ENCODE assay signal across 19 cellular contexts in genomic region chr13:29947839-29948238, GRCh38.
A peak's percentile ranks its signal among the peaks of the same experiment; 100 is the strongest.
DNase-seq lines count a peak whose midpoint lies in the region; FAIRE-seq and TF ChIP-seq lines count a peak whose summit lies in the region.
"Had no signal": no experiment of that assay in that cellular context is flagged by ENCODE, and none has a peak within 500 bp of the region (broad histone marks: within the 10 kb centered on the region; RNA-seq: fewer than 3 reads in every experiment).

No MANE protein-coding gene starts in this region.

- no peaks in the 10 kb centered on the region for H3K27me3 ChIP-seq in astrocyte (ENCODE audit: insufficient read depth, low read length)
- peaks cover 11 to 22% of the 10 kb centered on the region in 2 experiments for H3K27me3 ChIP-seq in mesenchymal stem cell (ENCODE audit: control insufficient read depth in 1 of 2, insufficient read depth in 1 of 2, low read length in 2 of 2)
- H3K27me3 ChIP-seq: BLaER1 treated with 17β-estradiol and CSF1 and Interleukin-3, amounts not matched to agents 10 nM and 100 nM had no signal

- H3K9me3 ChIP-seq in astrocyte (ENCODE audit: insufficient read depth, low read depth, low read length) (no peaks in the 10 kb centered on the region), mesenchymal stem cell (ENCODE audit: control insufficient read depth, low read length) (no peaks in the 10 kb centered on the region)

- H3K4me1 ChIP-seq in astrocyte (ENCODE audit: insufficient read depth, low read length), result no peaks in the 10 kb centered on the region
- H3K4me1 ChIP-seq in mesenchymal stem cell (ENCODE audit: control insufficient read depth, insufficient read depth, low read depth, low read length), result no peaks in the 10 kb centered on the region

- no peak overlapping the region for H3K4ac ChIP-seq in mesenchymal stem cell (ENCODE audit: low read depth in 1 of 2, low read length in 2 of 2)

- no peak overlapping the region for H3K23ac ChIP-seq in mesenchymal stem cell (ENCODE audit: low read length in 2 of 2)

- H2AFZ ChIP-seq in astrocyte (ENCODE audit: low read depth, low read length), result no peak overlapping the region
- no peak overlapping the region for H2AFZ ChIP-seq in mesenchymal stem cell (ENCODE audit: low read depth, low read length)

- H3K4me3 Mint-ChIP-seq in astrocyte (ENCODE audit: unreplicated experiment) (no peak overlapping the region), type B pancreatic cell (no peak overlapping the region)
- no peak overlapping the region for H3K4me3 Mint-ChIP-seq in activated naive CD4-positive, alpha-beta T cell treated with anti-CD3 and anti-CD28 coated beads, Interleukin-2, amount 10 ng/mL, durations not matched to agents 7 days and 5 days
- H3K4me3 Mint-ChIP-seq: B cell, H9, IgD-negative memory B cell had no signal

- CTCF ChIA-PET in activated naive CD4-positive, alpha-beta T cell treated with anti-CD3 and anti-CD28 coated beads, Interleukin-2, amount 10 ng/mL, durations not matched to agents 7 days and 5 days (lab: Charles Lee), result no interaction called here

- H3K14ac ChIP-seq in mesenchymal stem cell (ENCODE audit: low read length in 2 of 2), result no peak overlapping the region

- H3K4me1 Mint-ChIP-seq in astrocyte (ENCODE audit: low read depth, unreplicated experiment) (peaks cover 7% of the 10 kb centered on the region), type B pancreatic cell (ENCODE audit: unreplicated experiment) (peaks cover 10% of the 10 kb centered on the region)
- peaks cover 15% of the 10 kb centered on the region for H3K4me1 Mint-ChIP-seq in activated naive CD4-positive, alpha-beta T cell treated with anti-CD3 and anti-CD28 coated beads, Interleukin-2, amount 10 ng/mL, durations not matched to agents 7 days and 5 days
- H3K4me1 Mint-ChIP-seq: B cell, IgD-negative memory B cell had no signal

- TF ChIP-seq CTCF in astrocyte (IDR thresholded peaks at IDR 0.05; ENCODE audit: insufficient read depth, low read depth, low read length) (no peak), type B pancreatic cell (conservative IDR thresholded peaks at IDR 0.05) (no peak), GM20000 (IDR thresholded peaks at IDR 0.05; ENCODE audit: extremely low read depth, missing control alignments) (no peak)

- H2BK12ac ChIP-seq in mesenchymal stem cell (ENCODE audit: low read length in 2 of 2), result peak overlapping the region in 1 of 2 experiments; percentile 31

- H3K79me2 ChIP-seq in astrocyte (ENCODE audit: insufficient read depth, low read length), result no peaks in the 10 kb centered on the region

- H3K18ac ChIP-seq in mesenchymal stem cell (ENCODE audit: low read depth in 1 of 2, low read length in 2 of 2), result peak overlapping the region in 1 of 2 experiments; percentile 48

- H3K9ac ChIP-seq in astrocyte (ENCODE audit: low read length) (no peak overlapping the region), mesenchymal stem cell (ENCODE audit: low read length) (no peak overlapping the region)
- H3K9ac ChIP-seq: BLaER1 treated with 17β-estradiol and CSF1 and Interleukin-3, amounts not matched to agents 10 nM and 100 nM had no signal

- H3K27ac ChIP-seq in astrocyte (ENCODE audit: low read depth, low read length) (no peak overlapping the region), mesenchymal stem cell (ENCODE audit: low read length, poor library complexity, severe bottlenecking) (no peak overlapping the region)
- H3K27ac ChIP-seq: BLaER1 treated with 17β-estradiol and CSF1 and Interleukin-3, amounts not matched to agents 10 nM and 100 nM had no signal

- H4K91ac ChIP-seq in mesenchymal stem cell (ENCODE audit: low read length), result no peak overlapping the region

- DNase-seq in activated CD8-positive, alpha-beta memory T cell treated with anti-CD3 and anti-CD28 coated beads for 24 hours, result peak; percentile 30
- no peak for DNase-seq in activated CD8-positive, alpha-beta memory T cell treated with anti-CD3 and anti-CD28 coated beads, Interleukin-2, amount 50 U/mL, for 4 hours
- DNase-seq in astrocyte (ENCODE audit: low read depth), result no peak
- DNase-seq in mesenchymal stem cell, result no peak
- DNase-seq in activated naive CD4-positive, alpha-beta T cell treated with anti-CD3 and anti-CD28 coated beads, Interleukin-2, amount 10 ng/mL, durations not matched to agents 7 days and 5 days, result no peak
- DNase-seq in retina, result no peak
- no peak for DNase-seq in type B pancreatic cell (ENCODE audit: extremely low spot score, unreplicated experiment)
- no peak for DNase-seq in GM20000 (ENCODE audit: low spot score)
- DNase-seq: 8988T, DMS79 treated with DMSO at 0.1 percent for 48 hours, GF-D8, GOT3, H9, KBM-7 had no signal

- H3K9me3 Mint-ChIP-seq in astrocyte (ENCODE audit: unreplicated experiment) (peaks cover 2% of the 10 kb centered on the region), type B pancreatic cell (no peaks in the 10 kb centered on the region)
- no peaks in the 10 kb centered on the region for H3K9me3 Mint-ChIP-seq in activated naive CD4-positive, alpha-beta T cell treated with anti-CD3 and anti-CD28 coated beads, Interleukin-2, amount 10 ng/mL, durations not matched to agents 7 days and 5 days
- H3K9me3 Mint-ChIP-seq: H9 had no signal

- H2BK15ac ChIP-seq in mesenchymal stem cell (ENCODE audit: low read depth, poor library complexity, severe bottlenecking), result no peak overlapping the region

- H3K79me1 ChIP-seq in mesenchymal stem cell (replicated peaks; ENCODE audit: low read length, poor library complexity, severe bottlenecking), result no peaks in the 10 kb centered on the region

- H2BK5ac ChIP-seq in mesenchymal stem cell (ENCODE audit: low read depth, low read length, poor library complexity, severe bottlenecking), result no peak overlapping the region

- no peaks in the 10 kb centered on the region for H4K20me1 ChIP-seq in astrocyte (ENCODE audit: insufficient read depth, low read length)
- H4K20me1 ChIP-seq: BLaER1 treated with 17β-estradiol and CSF1 and Interleukin-3, amounts not matched to agents 10 nM and 100 nM had no signal

- H3K27me3 Mint-ChIP-seq in astrocyte (ENCODE audit: low read depth, unreplicated experiment) (peaks cover 22% of the 10 kb centered on the region), type B pancreatic cell (peaks cover 8% of the 10 kb centered on the region)
- peaks cover 8% of the 10 kb centered on the region for H3K27me3 Mint-ChIP-seq in activated naive CD4-positive, alpha-beta T cell treated with anti-CD3 and anti-CD28 coated beads, Interleukin-2, amount 10 ng/mL, durations not matched to agents 7 days and 5 days

- no peak for FAIRE-seq in astrocyte (lab: Jason Lieb, UNC)
- FAIRE-seq: GM19239, HTR-8/SVneo had no signal

- no peak overlapping the region for H2BK120ac ChIP-seq in mesenchymal stem cell (ENCODE audit: low read depth, low read length)

- WGBS in mesenchymal stem cell, result 88% methylated on average over 11 of the region's 11 CpGs

- H2AK5ac ChIP-seq in mesenchymal stem cell (ENCODE audit: low read length, severe bottlenecking), result no peak overlapping the region

- peak overlapping the region; percentile 10 for H4K8ac ChIP-seq in mesenchymal stem cell (ENCODE audit: low read length)

- H3K4me2 ChIP-seq in astrocyte (ENCODE audit: low read length) (peak overlapping the region; percentile 50), mesenchymal stem cell (ENCODE audit: low read length, poor library complexity, severe bottlenecking) (no peak overlapping the region)

- H3K36me3 Mint-ChIP-seq in astrocyte (ENCODE audit: low read depth, unreplicated experiment), result no peaks in the 10 kb centered on the region
- H3K36me3 Mint-ChIP-seq in activated naive CD4-positive, alpha-beta T cell treated with anti-CD3 and anti-CD28 coated beads, Interleukin-2, amount 10 ng/mL, durations not matched to agents 7 days and 5 days, result peaks cover 5% of the 10 kb centered on the region
- H3K36me3 Mint-ChIP-seq in type B pancreatic cell, result no peaks in the 10 kb centered on the region

- H3K36me3 ChIP-seq in astrocyte (ENCODE audit: insufficient read depth, low read length) (no peaks in the 10 kb centered on the region), mesenchymal stem cell (ENCODE audit: control insufficient read depth in 1 of 2, insufficient read depth in 2 of 2, low read depth in 1 of 2, low read length in 2 of 2) (no peaks in the 10 kb centered on the region)
- H3K36me3 ChIP-seq: BLaER1 treated with 17β-estradiol and CSF1 and Interleukin-3, amounts not matched to agents 10 nM and 100 nM had no signal

- H3K4me3 ChIP-seq in astrocyte (ENCODE audit: insufficient read depth, low read depth, low read length), result no peak overlapping the region
- no peak overlapping the region for H3K4me3 ChIP-seq in mesenchymal stem cell (ENCODE audit: insufficient read depth in 1 of 2, low read depth in 1 of 2, low read length in 2 of 2)
- H3K4me3 ChIP-seq: BLaER1 treated with 17β-estradiol and CSF1 and Interleukin-3, amounts not matched to agents 10 nM and 100 nM had no signal

- H3K27ac Mint-ChIP-seq in astrocyte (ENCODE audit: unreplicated experiment), result no peak overlapping the region
- no peak overlapping the region for H3K27ac Mint-ChIP-seq in activated naive CD4-positive, alpha-beta T cell treated with anti-CD3 and anti-CD28 coated beads, Interleukin-2, amount 10 ng/mL, durations not matched to agents 7 days and 5 days
- no peak overlapping the region for H3K27ac Mint-ChIP-seq in type B pancreatic cell
- H3K27ac Mint-ChIP-seq: B cell, IgD-negative memory B cell had no signal
